12 cellular contexts compared by ENCODE assay signal in genomic region chr22:45804986-45805325, GRCh38.
DNase-seq lines count a peak whose midpoint lies in the region; ATAC-seq and TF ChIP-seq lines count a peak whose summit lies in the region.
"Had no signal": no experiment of that assay in that cellular context is flagged by ENCODE, and none has a peak within 500 bp of the region (broad histone marks: within the 10 kb centered on the region; RNA-seq: fewer than 3 reads in every experiment).

No MANE protein-coding gene starts in this region.

- no peak overlapping the region for H3K4me3 ChIP-seq in A673 (ENCODE audit: low read depth, low read length, poor library complexity, severe bottlenecking)
- H3K4me3 ChIP-seq in SK-N-SH (ENCODE audit: low read depth in 2 of 2, low read length in 1 of 2): no peak overlapping the region
- no peak overlapping the region for H3K4me3 ChIP-seq in naive thymus-derived CD4-positive, alpha-beta T cell (ENCODE audit: low read length)

- H3K4me2 ChIP-seq in SK-N-SH: peak overlapping the region; percentile 15; the same call in 1 of the 2 replicates

- H3K4me1 Mint-ChIP-seq in naive thymus-derived CD4-positive, alpha-beta T cell: peaks cover 0 to 11% (median 0%) of the 10 kb centered on the region in 7 donors
- H3K4me1 Mint-ChIP-seq: activated B cell treated with CpG ODN at 0.5 μM for 24 hours; activated naive CD8-positive, alpha-beta T cell treated with anti-CD3 and anti-CD28 coated beads for 36 hours had no signal

- ATAC-seq in GM21576 (IDR thresholded peaks at IDR 0.05; ENCODE audit: unreplicated experiment) (no peak), HG03571 (IDR thresholded peaks at IDR 0.05; ENCODE audit: unreplicated experiment) (no peak)
- no peak for ATAC-seq in naive thymus-derived CD4-positive, alpha-beta T cell

- H3K27me3 ChIP-seq in A673 (replicated peaks; ENCODE audit: insufficient read depth, low read depth, low read length, poor library complexity) (no peaks in the 10 kb centered on the region), SK-N-SH (ENCODE audit: insufficient read depth) (no peaks in the 10 kb centered on the region)
- no peaks in the 10 kb centered on the region for H3K27me3 ChIP-seq in naive thymus-derived CD4-positive, alpha-beta T cell (ENCODE audit: control insufficient read depth in 2 of 2, insufficient read depth in 2 of 2, low read length in 2 of 2)

- POLR2A ChIA-PET in A673 (lab: Charles Lee; ENCODE audit: low non-redundant PET): no interaction called here
- POLR2A ChIA-PET in SK-N-SH (lab: Yijun Ruan, JAX): no interaction called here
- POLR2A ChIA-PET in naive thymus-derived CD4-positive, alpha-beta T cell (lab: Charles Lee): no interaction called here

- H3K79me2 ChIP-seq in SK-N-SH (ENCODE audit: insufficient read depth): peaks cover 26% of the 10 kb centered on the region

- H3K9ac ChIP-seq in SK-N-SH: no peak overlapping the region

- H2AFZ ChIP-seq in SK-N-SH (ENCODE audit: low read depth): no peak overlapping the region

- peaks cover 4 to 77% (median 40%) of the 10 kb centered on the region in 5 donors for H3K36me3 Mint-ChIP-seq in naive thymus-derived CD4-positive, alpha-beta T cell

- H3K9me3 ChIP-seq in A673 (ENCODE audit: low read depth, low read length, poor library complexity, severe bottlenecking): no peaks in the 10 kb centered on the region
- H3K9me3 ChIP-seq in SK-N-SH: no peaks in the 10 kb centered on the region
- no peaks in the 10 kb centered on the region for H3K9me3 ChIP-seq in naive thymus-derived CD4-positive, alpha-beta T cell (ENCODE audit: control insufficient read depth in 2 of 3, low read length in 3 of 3)

- H3K27me3 Mint-ChIP-seq in naive thymus-derived CD4-positive, alpha-beta T cell: no peaks in the 10 kb centered on the region
- H3K27me3 Mint-ChIP-seq: activated B cell treated with CpG ODN at 0.5 μM for 24 hours; activated naive CD8-positive, alpha-beta T cell treated with anti-CD3 and anti-CD28 coated beads for 36 hours had no signal

- H3K27ac ChIP-seq in A673 (ENCODE audit: low read depth, low read length, poor library complexity, severe bottlenecking): no peak overlapping the region
- peak overlapping the region in 1 of 2 experiments; percentile 68; a peak in 2 of 4 replicates for H3K27ac ChIP-seq in SK-N-SH (ENCODE audit: low read depth in 2 of 2, low read length in 1 of 2)
- no peak overlapping the region for H3K27ac ChIP-seq in naive thymus-derived CD4-positive, alpha-beta T cell (ENCODE audit: low read depth, low read length)

- H3K27ac Mint-ChIP-seq in naive thymus-derived CD4-positive, alpha-beta T cell: no peak overlapping the region
- H3K27ac Mint-ChIP-seq: activated B cell treated with CpG ODN at 0.5 μM for 24 hours; activated naive CD8-positive, alpha-beta T cell treated with anti-CD3 and anti-CD28 coated beads for 36 hours; CD14-positive monocyte had no signal

- DNase-seq in A673 (ENCODE audit: low spot score) (peak; percentile 44), HS-5 (ENCODE audit: low read depth) (peak; percentile 92), SK-N-SH (no peak), fibroblast of the conjunctiva (ENCODE audit: low read depth) (peak; percentile 91), anterior cingulate cortex (lab: John Stamatoyannopoulos, UW) (no peak)
- no peak for DNase-seq in naive thymus-derived CD4-positive, alpha-beta T cell
- DNase-seq: activated B cell treated with CpG ODN at 0.5 μM for 24 hours; activated naive CD8-positive, alpha-beta T cell treated with anti-CD3 and anti-CD28 coated beads for 36 hours; glutamatergic neuron had no signal

- TF ChIP-seq CTCF in A673 (conservative IDR thresholded peaks at IDR 0.05; ENCODE audit: low read depth, low read length): no peak
- no peak for TF ChIP-seq CTCF in SK-N-SH (IDR thresholded peaks at IDR 0.05)

- H3K36me3 ChIP-seq in A673 (ENCODE audit: insufficient read depth, low read length, poor library complexity, severe bottlenecking) (peaks cover 6% of the 10 kb centered on the region), SK-N-SH (replicated peaks in 1 of 2; ENCODE audit: control insufficient read depth in 1 of 2, insufficient read depth in 2 of 2, low read length in 1 of 2) (peaks cover 19 to 39% of the 10 kb centered on the region in 2 experiments)
- H3K36me3 ChIP-seq in naive thymus-derived CD4-positive, alpha-beta T cell (ENCODE audit: control insufficient read depth in 2 of 3, insufficient read depth in 3 of 3, low read length in 3 of 3): peaks cover 0 to 32% (median 0%) of the 10 kb centered on the region in 3 experiments

- no peaks in the 10 kb centered on the region for H3K9me2 ChIP-seq in SK-N-SH

- WGBS in SK-N-SH (ENCODE audit: low lambda C conversion rate): 15% methylated on average over 3 of the region's 3 CpGs

- no TSS peak for BruUV-seq in A673 (replicated peaks; lab: Mats Ljungman, UMichigan)

- TF ChIP-seq RAD21 in SK-N-SH (IDR thresholded peaks at IDR 0.05; ENCODE audit: low read length): no peak

- peaks cover 10% of the 10 kb centered on the region for H4K20me1 ChIP-seq in SK-N-SH (ENCODE audit: insufficient read depth)

- H3F3A ChIP-seq in SK-N-SH (replicated peaks; ENCODE audit: insufficient read depth): peaks cover 4% of the 10 kb centered on the region

- CTCF ChIA-PET in A673 (lab: Charles Lee): no interaction called here
- CTCF ChIA-PET in SK-N-SH (lab: Yijun Ruan, JAX): no interaction called here
- CTCF ChIA-PET in naive thymus-derived CD4-positive, alpha-beta T cell (lab: Charles Lee): no interaction called here

- TF ChIP-seq EP300 in SK-N-SH (IDR thresholded peaks at IDR 0.05; ENCODE audit: borderline replicate concordance in 1 of 2, low read depth in 1 of 2, low read length in 1 of 2): peak in 1 of 2 experiments; percentile 46; a peak in 1 of 4 replicates

- intact Hi-C loops in A673 (cut with micrococcal nuclease; ENCODE audit: unreplicated experiment): no loop called here
- intact Hi-C loops in naive thymus-derived CD4-positive, alpha-beta T cell (cut with micrococcal nuclease): no loop called here

- peaks cover 5% of the 10 kb centered on the region for H3K4me1 ChIP-seq in A673 (ENCODE audit: insufficient read depth, low read length, poor library complexity, severe bottlenecking)
- peaks cover 0 to 8% of the 10 kb centered on the region in 2 experiments; a peak in 2 of 4 replicates for H3K4me1 ChIP-seq in SK-N-SH (ENCODE audit: control insufficient read depth in 1 of 2, insufficient read depth in 2 of 2, low read depth in 1 of 2, low read length in 1 of 2)
- no peaks in the 10 kb centered on the region for H3K4me1 ChIP-seq in naive thymus-derived CD4-positive, alpha-beta T cell (ENCODE audit: control insufficient read depth in 2 of 2, insufficient read depth in 2 of 2, low read length in 2 of 2)

- no peak overlapping the region for H3K4me3 Mint-ChIP-seq in naive thymus-derived CD4-positive, alpha-beta T cell
- H3K4me3 Mint-ChIP-seq: activated B cell treated with CpG ODN at 0.5 μM for 24 hours; activated naive CD8-positive, alpha-beta T cell treated with anti-CD3 and anti-CD28 coated beads for 36 hours; CD14-positive monocyte had no signal

- no peaks in the 10 kb centered on the region for H3K9me3 Mint-ChIP-seq in naive thymus-derived CD4-positive, alpha-beta T cell
- H3K9me3 Mint-ChIP-seq: activated B cell treated with CpG ODN at 0.5 μM for 24 hours; activated naive CD8-positive, alpha-beta T cell treated with anti-CD3 and anti-CD28 coated beads for 36 hours had no signal

TF ChIP-seq in SK-N-SH, 30 proteins besides CTCF, POLR2A, EP300 and RAD21 (continues in another document):
- TF ChIP-seq FOXM1 (IDR thresholded peaks at IDR 0.05; ENCODE audit: low read depth) (no peak), TCF12 (IDR thresholded peaks at IDR 0.05) (peak; percentile 73), JUND (IDR thresholded peaks at IDR 0.05) (peak; percentile 83), IRF3 (IDR thresholded peaks at IDR 0.05; ENCODE audit: low read depth, low read length) (no peak), YY1 (IDR thresholded peaks at IDR 0.05; ENCODE audit: low read depth) (0 out of 2 replicates have a peak, but pooled peaks have one; percentile 35), FOSL2 (IDR thresholded peaks at IDR 0.05; ENCODE audit: borderline replicate concordance, low read depth) (peak; percentile 82; the same call in 1 of the 2 replicates), ZBTB33 (IDR thresholded peaks at IDR 0.05; ENCODE audit: borderline replicate concordance, low read depth) (no peak; the same call in 1 of the 2 replicates), PBX3 (IDR thresholded peaks at IDR 0.05) (peak; percentile 63), NFIC (IDR thresholded peaks at IDR 0.05; ENCODE audit: borderline replicate concordance) (peak; percentile 46; the same call in 1 of the 2 replicates)

Comparison
In these comparisons a context has a peak if more than half of its experiments do, and no peak if none do; other contexts are left out.
1. DNase-seq: peak in A673 (single experiment), HS-5 (single experiment) and fibroblast of the conjunctiva (single experiment); none in SK-N-SH (single experiment), naive thymus-derived CD4-positive, alpha-beta T cell (0 of 9) and anterior cingulate cortex (0 of 58).